Comparison of ENCODE assay signal across 1 cellular context in the genomic region with DNA sequence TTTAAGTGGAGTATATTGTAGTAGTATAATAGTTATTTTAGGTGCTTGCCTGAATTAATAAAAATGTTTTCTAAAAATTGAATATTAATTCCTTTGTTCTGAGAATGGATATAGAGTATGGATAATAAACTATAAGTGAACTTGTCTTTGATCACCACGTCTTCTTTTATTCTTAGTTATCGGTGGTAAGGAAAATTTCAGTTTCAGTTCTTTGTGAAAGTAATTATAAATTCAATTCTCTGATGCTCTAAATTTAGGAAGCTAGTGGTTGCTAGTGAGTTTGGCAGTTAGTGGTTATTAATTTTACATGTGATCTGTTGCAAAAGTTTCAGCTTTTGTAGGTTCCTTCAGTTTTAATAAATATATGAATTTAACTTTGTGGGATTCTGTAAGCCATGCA.
TF ChIP-seq lines count a peak whose summit lies in the region.

No MANE protein-coding gene starts in this region.

TF ChIP-seq in HepG2, 621 proteins besides CTCF, POLR2A, EP300 and RAD21 (continued from another document):
- TF ChIP-seq, protein P1, sequence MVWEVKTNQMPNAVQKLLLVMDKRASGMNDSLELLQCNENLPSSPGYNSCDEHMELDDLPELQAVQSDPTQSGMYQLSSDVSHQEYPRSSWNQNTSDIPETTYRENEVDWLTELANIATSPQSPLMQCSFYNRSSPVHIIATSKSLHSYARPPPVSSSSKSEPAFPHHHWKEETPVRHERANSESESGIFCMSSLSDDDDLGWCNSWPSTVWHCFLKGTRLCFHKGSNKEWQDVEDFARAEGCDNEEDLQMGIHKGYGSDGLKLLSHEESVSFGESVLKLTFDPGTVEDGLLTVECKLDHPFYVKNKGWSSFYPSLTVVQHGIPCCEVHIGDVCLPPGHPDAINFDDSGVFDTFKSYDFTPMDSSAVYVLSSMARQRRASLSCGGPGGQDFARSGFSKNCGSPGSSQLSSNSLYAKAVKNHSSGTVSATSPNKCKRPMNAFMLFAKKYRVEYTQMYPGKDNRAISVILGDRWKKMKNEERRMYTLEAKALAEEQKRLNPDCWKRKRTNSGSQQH (CRISPR knock-in tag; IDR thresholded peaks at IDR 0.05; ENCODE audit: low read depth) = no peak
- TF ChIP-seq SMAD1 (CRISPR knock-in tag; IDR thresholded peaks at IDR 0.05; ENCODE audit: borderline replicate concordance, low read depth) (no peak), NONO (IDR thresholded peaks at IDR 0.05) (no peak), NONO (CRISPR knock-in tag; conservative IDR thresholded peaks at IDR 0.05) (no peak), GATAD1 (CRISPR knock-in tag; IDR thresholded peaks at IDR 0.05) (no peak), E2F2 (CRISPR knock-in tag; IDR thresholded peaks at IDR 0.05; ENCODE audit: borderline replicate concordance) (no peak), TARDBP (CRISPR knock-in tag; IDR thresholded peaks at IDR 0.05) (no peak), PPARG (CRISPR knock-in tag; conservative IDR thresholded peaks at IDR 0.05) (no peak), ZNF383 (CRISPR knock-in tag; IDR thresholded peaks at IDR 0.05; ENCODE audit: borderline replicate concordance) (no peak), ZNF34 (CRISPR knock-in tag; IDR thresholded peaks at IDR 0.05; ENCODE audit: borderline replicate concordance) (no peak), ZNF775 (CRISPR knock-in tag; IDR thresholded peaks at IDR 0.05; ENCODE audit: borderline replicate concordance) (no peak), SIN3A (IDR thresholded peaks at IDR 0.05; ENCODE audit: borderline replicate concordance, low read depth, low read length) (no peak), ZNF382 (CRISPR knock-in tag; IDR thresholded peaks at IDR 0.05; ENCODE audit: borderline replicate concordance) (no peak), GFI1 (CRISPR knock-in tag; IDR thresholded peaks at IDR 0.05; ENCODE audit: borderline replicate concordance) (no peak), PRDM15 (CRISPR knock-in tag; IDR thresholded peaks at IDR 0.05) (no peak), EHMT2 (IDR thresholded peaks at IDR 0.05; ENCODE audit: borderline replicate concordance, low read depth, low read length) (no peak), ZNF704 (CRISPR knock-in tag; IDR thresholded peaks at IDR 0.05; ENCODE audit: borderline replicate concordance) (no peak)
